In the genomic region with DNA sequence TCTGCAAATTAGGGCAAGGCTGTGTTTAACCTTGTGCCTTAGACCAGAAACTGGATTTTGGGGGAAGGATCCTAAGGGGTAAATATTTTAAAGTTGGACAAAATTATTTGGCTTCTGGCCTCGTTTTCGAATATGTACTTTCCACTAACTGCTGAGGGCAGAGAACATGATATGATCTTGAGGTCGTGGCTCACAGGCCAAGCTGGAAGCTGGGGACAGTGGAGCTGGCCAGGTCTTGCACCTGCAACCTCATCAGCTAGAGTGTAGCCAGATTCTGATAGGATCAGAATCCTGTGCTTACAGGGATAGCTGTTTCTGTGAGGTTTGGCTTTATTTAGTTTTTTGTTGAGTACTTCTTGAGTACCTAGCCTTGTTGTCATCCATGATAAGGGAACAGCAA, we compare ENCODE assay signal across 23 cellular contexts. TPM values are rescaled to one million over a fixed set of nuclear protein-coding genes. Genes with fewer than 3 reads are reported as not detected.
A peak's percentile ranks its signal among the peaks of the same experiment; 100 is the strongest.
DNase-seq lines count a peak whose midpoint lies in the region; ATAC-seq, FAIRE-seq and TF ChIP-seq lines count a peak whose summit lies in the region.
"Had no signal": no experiment of that assay in that cellular context is flagged by ENCODE, and none has a peak within 500 bp of the region (broad histone marks: within the 10 kb centered on the region; RNA-seq: fewer than 3 reads in every experiment).

No MANE protein-coding gene starts in this region.

- H3K9ac ChIP-seq in H9 (ENCODE audit: extremely low read depth, insufficient read length, low read length) (no peak overlapping the region), HepG2 (ENCODE audit: insufficient read depth, low read depth, low read length) (no peak overlapping the region), parathyroid adenoma (no peak overlapping the region)
- H3K9ac ChIP-seq: BLaER1 had no signal

- H3K79me2 ChIP-seq in H9 (ENCODE audit: insufficient read depth, low read length) (peaks cover 4% of the 10 kb centered on the region; the same call in 1 of the 2 replicates), HepG2 (ENCODE audit: insufficient read depth, low read length) (peaks cover 49% of the 10 kb centered on the region), parathyroid adenoma (peaks cover 5% of the 10 kb centered on the region)

- H3K4ac ChIP-seq in H9 (ENCODE audit: low read depth, low read length), result no peak overlapping the region

- H3K23ac ChIP-seq in H9 (ENCODE audit: insufficient read length, low read depth, low read length), result no peak overlapping the region

- H2BK5ac ChIP-seq in H9 (ENCODE audit: insufficient read length, low read length), result no peak overlapping the region

- H3K4me3 ChIP-seq in HepG2 (replicated peaks in 1 of 3; ENCODE audit: insufficient read depth in 1 of 3, low read depth in 2 of 3, low read length in 3 of 3) (no peak overlapping the region), parathyroid adenoma (ENCODE audit: low read depth, low read length) (no peak overlapping the region)
- H3K4me3 ChIP-seq: BLaER1, GM12878 had no signal

- peaks cover 24 to 30% of the 10 kb centered on the region in 2 experiments for H3K4me1 Mint-ChIP-seq in H9

- H3K4me3 Mint-ChIP-seq in H9, result no peak overlapping the region
- H3K4me3 Mint-ChIP-seq: CD4-positive, alpha-beta T cell had no signal

- H3K27ac Mint-ChIP-seq in H9, result peak overlapping the region in 2 of 3 experiments; percentile 69 to 87; a peak in 4 of 7 replicates
- H3K27ac Mint-ChIP-seq: CD4-positive, alpha-beta T cell had no signal

- no peak overlapping the region for H4K5ac ChIP-seq in H9 (ENCODE audit: insufficient read length, low read depth, low read length)

- H3K4me2 ChIP-seq in H9 (ENCODE audit: insufficient read depth, insufficient read length, low read length) (no peak overlapping the region), HepG2 (ENCODE audit: low read depth, low read length) (no peak overlapping the region), parathyroid adenoma (ENCODE audit: low read length) (no peak overlapping the region)
- H3K4me2 ChIP-seq: BLaER1 had no signal

- H3K27ac ChIP-seq in H9 (ENCODE audit: insufficient read length, low read depth, low read length) (no peak overlapping the region), HepG2 (ENCODE audit: extremely low read length, insufficient read depth, low read length) (no peak overlapping the region), parathyroid adenoma (peak overlapping the region; percentile 30)
- H3K27ac ChIP-seq: BLaER1 had no signal

- POLR2A ChIA-PET in HepG2 (lab: Yijun Ruan, JAX), result no interaction called here

- H3K9me3 ChIP-seq in H9 (ENCODE audit: control insufficient read depth, low read depth, low read length) (no peaks in the 10 kb centered on the region), HepG2 (ENCODE audit: low read length) (no peaks in the 10 kb centered on the region), parathyroid adenoma (ENCODE audit: control insufficient read depth, low read length) (no peaks in the 10 kb centered on the region)

- no peak for TF ChIP-seq RAD21 in HepG2 (CRISPR knock-in tag; IDR thresholded peaks at IDR 0.05)

- H3K14ac ChIP-seq in H9 (ENCODE audit: insufficient read depth, low read length), result no peak overlapping the region

- H3K4me1 ChIP-seq in H9 (ENCODE audit: insufficient read depth, low read length) (peaks cover 4% of the 10 kb centered on the region; the same call in 1 of the 2 replicates), HepG2 (ENCODE audit: insufficient read depth, low read length) (peaks cover 5% of the 10 kb centered on the region), parathyroid adenoma (peaks cover 2% of the 10 kb centered on the region)
- H3K4me1 ChIP-seq: BLaER1 had no signal

- intact Hi-C loops in HepG2 (cut with micrococcal nuclease; ENCODE audit: unreplicated experiment), result no loop called here

- no CpG with 5 or more reads among the region's 3 CpGs for WGBS in H9 (ENCODE audit: extremely low coverage, insufficient read length, low lambda C conversion rate)
- WGBS in HepG2 (ENCODE audit: low lambda C conversion rate), result 62% methylated on average over 3 of the region's 3 CpGs

- H2AFZ ChIP-seq in H9 (ENCODE audit: low read length), result no peak overlapping the region
- H2AFZ ChIP-seq in HepG2 (ENCODE audit: low read length), result no peak overlapping the region
- peak overlapping the region; percentile 30 for H2AFZ ChIP-seq in parathyroid adenoma

- in situ Hi-C loops in HepG2 (cut with HindIII; ENCODE audit: extremely low pct_ligation_motif_present, low pct_unique_long_range_greater_than_20kb), result no loop called here

- no peaks in the 10 kb centered on the region for H3K9me3 Mint-ChIP-seq in H9
- H3K9me3 Mint-ChIP-seq: CD4-positive, alpha-beta T cell had no signal

- no peaks in the 10 kb centered on the region for H3K27me3 ChIP-seq in H9 (ENCODE audit: insufficient read depth, low read length)
- H3K27me3 ChIP-seq in HepG2 (ENCODE audit: control insufficient read depth in 1 of 2, insufficient read depth in 2 of 2, low read length in 2 of 2), result no peaks in the 10 kb centered on the region
- no peaks in the 10 kb centered on the region for H3K27me3 ChIP-seq in parathyroid adenoma (ENCODE audit: control insufficient read depth, insufficient read depth, low read length)
- H3K27me3 ChIP-seq: BLaER1 had no signal

- no TSS peak for BruUV-seq in HepG2 (replicated peaks; lab: Mats Ljungman, UMichigan)

- no peak for FAIRE-seq in HepG2 (lab: Jason Lieb, UNC)
- FAIRE-seq: GM12878, H1 had no signal

- no peak overlapping the region for H2AK5ac ChIP-seq in H9 (ENCODE audit: insufficient read length, low read length)

- H4K8ac ChIP-seq in H9 (replicated peaks; ENCODE audit: insufficient read length, low read depth, low read length), result no peak overlapping the region

- TF ChIP-seq POLR2A in HepG2 (IDR thresholded peaks at IDR 0.05; ENCODE audit: insufficient read depth in 1 of 2, low read depth in 2 of 2, low read length in 2 of 2), result no peak

- CTCF ChIA-PET in HepG2 (lab: Yijun Ruan, JAX; ENCODE audit: low intra/inter-chr PET ratio, low total read pairs), result no interaction called here

- no peak overlapping the region for H3K18ac ChIP-seq in H9 (ENCODE audit: insufficient read length, low read depth, low read length)

- H3T11ph ChIP-seq in H9 (ENCODE audit: low read length), result no peak overlapping the region

- H2BK20ac ChIP-seq in H9 (ENCODE audit: low read depth, low read length, poor library complexity, severe bottlenecking), result no peak overlapping the region

- peaks cover 7 to 19% of the 10 kb centered on the region in 2 experiments; a peak in 4 of 5 replicates for H3K36me3 ChIP-seq in HepG2 (replicated peaks in 1 of 2; ENCODE audit: control insufficient read depth in 1 of 2, insufficient read depth in 2 of 2, low read length in 2 of 2)
- H3K36me3 ChIP-seq in parathyroid adenoma (ENCODE audit: control insufficient read depth, insufficient read depth, low read length), result no peaks in the 10 kb centered on the region

- H2BK15ac ChIP-seq in H9 (ENCODE audit: low read depth, low read length), result no peak overlapping the region

- no peaks in the 10 kb centered on the region for H3K27me3 Mint-ChIP-seq in H9 (ENCODE audit: low read depth)
- H3K27me3 Mint-ChIP-seq: CD4-positive, alpha-beta T cell had no signal

- H3K56ac ChIP-seq in H9 (ENCODE audit: insufficient read length, low read depth, low read length), result no peak overlapping the region

- no peaks in the 10 kb centered on the region for H4K20me1 ChIP-seq in H9 (ENCODE audit: control insufficient read depth, insufficient read depth, insufficient read length)
- peaks cover 8% of the 10 kb centered on the region for H4K20me1 ChIP-seq in HepG2 (ENCODE audit: insufficient read depth, low read length)

- TF ChIP-seq EP300 in HepG2 (IDR thresholded peaks at IDR 0.05; ENCODE audit: low read depth in 2 of 2, low read length in 2 of 2), result no peak
- no peak for TF ChIP-seq EP300 in HepG2 (CRISPR knock-in tag; IDR thresholded peaks at IDR 0.05; ENCODE audit: borderline replicate concordance)

- H3K79me1 ChIP-seq in H9 (ENCODE audit: insufficient read depth, low read depth, low read length, poor library complexity, severe bottlenecking), result no peaks in the 10 kb centered on the region

- H2BK120ac ChIP-seq in H9 (ENCODE audit: low read depth, low read length, poor library complexity, severe bottlenecking), result no peak overlapping the region

- H4K91ac ChIP-seq in H9 (ENCODE audit: insufficient read length, low read depth, low read length), result no peak overlapping the region

- ATAC-seq in HepG2 (0 out of 3 replicates have a peak, but pooled peaks have one; percentile 41), GM21717 (IDR thresholded peaks at IDR 0.05; ENCODE audit: unreplicated experiment) (no peak), HG02623 (IDR thresholded peaks at IDR 0.05; ENCODE audit: unreplicated experiment) (no peak)
- ATAC-seq: GM12878 had no signal

- DNase-seq in H9, result no peak
- DNase-seq in OCI-M1 (lab: John Stamatoyannopoulos, UW), result peak; percentile 46
- DNase-seq in HepG2 (ENCODE audit: low spot score), result no peak
- no peak for DNase-seq in NCI-H187 treated with DMSO at 0.1 percent for 48 hours (lab: John Stamatoyannopoulos, UW)
- DNase-seq in AML-193 (lab: John Stamatoyannopoulos, UW), result no peak
- DNase-seq: CD4-positive, alpha-beta T cell; COR-L47; DMS79; KBM-7; NCI-H1092; NCI-H1436; NCI-H1930; NCI-H226; NCI-H510A treated with DMSO at 0.1 percent for 48 hours; NCI-H82; Right ventricle myocardium superior; SW 1271 had no signal

- TF ChIP-seq CTCF in H9 (conservative IDR thresholded peaks at IDR 0.05), result no peak
- TF ChIP-seq CTCF in HepG2 (CRISPR knock-in tag; IDR thresholded peaks at IDR 0.05), result no peak
- TF ChIP-seq CTCF in parathyroid adenoma (IDR thresholded peaks at IDR 0.05), result no peak

- H3K36me3 Mint-ChIP-seq in H9 (ENCODE audit: insufficient read depth in 1 of 3, low read depth in 3 of 3), result peaks cover 4 to 28% (median 25%) of the 10 kb centered on the region in 3 experiments; a peak in 6 of 7 replicates

- no peaks in the 10 kb centered on the region for H3K23me2 ChIP-seq in H9 (ENCODE audit: insufficient read length, low read depth, low read length, poor library complexity, severe bottlenecking)

- H2BK12ac ChIP-seq in H9 (ENCODE audit: insufficient read length, low read depth, low read length), result no peak overlapping the region

RNA-seq across cellular contexts. Expression of a gene that starts 24.9 kb away (rescaled TPM):
- total RNA-seq in H9 (2021) (78.0 and 80.3 TPM in 2 replicates), HepG2 (2016; rRNA removed; fragmentation: Illumina TruSeq; extraction: Trizol) (55.0 and 80.5 TPM in 2 replicates)
- total RNA-seq in HepG2 (2016; cell fraction: cytosol; rRNA removed; fragmentation: Illumina TruSeq; extraction: Trizol; ENCODE audit: low read depth), result 72.2 and 78.9 TPM in 2 replicates
- total RNA-seq in HepG2 (2016; cell fraction: insoluble cytoplasmic fraction; rRNA removed; fragmentation: Illumina TruSeq; extraction: Trizol), result 51.9 and 82.4 TPM in 2 replicates
- 32.4 and 37.5 TPM in 2 replicates for total RNA-seq in HepG2 (2016; cell fraction: membrane; rRNA removed; fragmentation: Illumina TruSeq; extraction: Trizol)
- 133 and 143 TPM in 2 replicates for total RNA-seq in HepG2 (2016; cell fraction: nucleus; rRNA removed; fragmentation: Illumina TruSeq; extraction: Trizol)
- polyA plus RNA-seq in HepG2 (2011; rRNA removed), result 56.2 and 58.1 TPM in 2 replicates
- polyA plus RNA-seq in HepG2 (2011; cell fraction: cytosol; rRNA removed), result 22.6 and 40.2 TPM in 2 replicates
- 28.0 and 37.9 TPM in 2 replicates for polyA plus RNA-seq in HepG2 (2011; cell fraction: nucleus; rRNA removed)
- 76.9 and 89.0 TPM in 2 replicates for polyA plus RNA-seq in HepG2 (2012)
- 1.9 and 2.2 TPM in 2 replicates for polyA plus RNA-seq in HepG2 (2016; cell fraction: cytosol; fragmentation: Illumina TruSeq; extraction: Trizol; ENCODE audit: low read depth)
- polyA plus RNA-seq in HepG2 (2016; cell fraction: insoluble cytoplasmic fraction; fragmentation: Illumina TruSeq; extraction: Trizol; ENCODE audit: low read depth), result 28.4 and 30.3 TPM in 2 replicates
- polyA plus RNA-seq in HepG2 (2016; cell fraction: membrane; fragmentation: Illumina TruSeq; extraction: Trizol; ENCODE audit: low read depth), result 5.1 and 6.9 TPM in 2 replicates
- polyA plus RNA-seq in HepG2 (2016; cell fraction: nucleus; fragmentation: Illumina TruSeq; extraction: Trizol; ENCODE audit: insufficient read depth, low read depth), result 91.6 and 95.2 TPM in 2 replicates
- 47.8 and 93.4 TPM in 2 replicates for polyA minus RNA-seq in HepG2 (2011; rRNA and poly(A)+ RNA removed; ENCODE audit: low replicate concordance)
- 110 and 149 TPM in 2 replicates for polyA minus RNA-seq in HepG2 (2011; cell fraction: cytosol; rRNA and poly(A)+ RNA removed)
- polyA minus RNA-seq in HepG2 (2011; cell fraction: nucleus; rRNA and poly(A)+ RNA removed), result 230 and 293 TPM in 2 replicates
